ENCODE assay signal across 10 cellular contexts in genomic region chr17:40546497-40546896, GRCh38. TPM values are rescaled to one million over a fixed set of nuclear protein-coding genes. Genes with fewer than 3 reads are reported as not detected.
DNase-seq lines count a peak whose midpoint lies in the region; ATAC-seq and TF ChIP-seq lines count a peak whose summit lies in the region.
"Not testable (repeated sequence)": the region's sequence is repeated elsewhere in the genome, so short reads cannot be mapped to it uniquely, and the experiment has no call there.
"Had no signal": no experiment of that assay in that cellular context is flagged by ENCODE, and none has a peak within 500 bp of the region (broad histone marks: within the 10 kb centered on the region; RNA-seq: fewer than 3 reads in every experiment).

No MANE protein-coding gene starts in this region.

- DNase-seq in CD4-positive, CD25-positive, alpha-beta regulatory T cell; SJCRH30; activated CD8-positive, alpha-beta T cell treated with anti-CD3 and anti-CD28 coated beads, Interleukin-2, amount 10 ng/mL, durations not matched to agents 7 days and 5 days; activated naive CD4-positive, alpha-beta T cell treated with anti-CD3 and anti-CD28 coated beads, Interleukin-2, amount 10 ng/mL, durations not matched to agents 7 days and 5 days; naive thymus-derived CD8-positive, alpha-beta T cell: not testable (repeated sequence)

- H3K27ac Mint-ChIP-seq in CD4-positive, CD25-positive, alpha-beta regulatory T cell = peak overlapping the region in 2 of 3 donors; percentile 29 to 86
- H3K27ac Mint-ChIP-seq in activated CD8-positive, alpha-beta T cell treated with anti-CD3 and anti-CD28 coated beads, Interleukin-2, amount 10 ng/mL, durations not matched to agents 7 days and 5 days = peak overlapping the region; percentile 73
- H3K27ac Mint-ChIP-seq in activated naive CD4-positive, alpha-beta T cell treated with anti-CD3 and anti-CD28 coated beads, Interleukin-2, amount 10 ng/mL, durations not matched to agents 7 days and 5 days = peak overlapping the region; percentile 88
- peak overlapping the region; percentile 85 to 97 (median 90) for H3K27ac Mint-ChIP-seq in brain
- peak overlapping the region; percentile 40 to 95 (median 82) for H3K27ac Mint-ChIP-seq in naive thymus-derived CD8-positive, alpha-beta T cell
- peak overlapping the region; percentile 71 for H3K27ac Mint-ChIP-seq in stimulated activated naive CD8-positive, alpha-beta T cell treated with anti-CD3 and anti-CD28 coated beads, Interleukin-15, Interleukin-2, amounts not matched to agents 100 ng/mL and 50 ng/mL, for 24 hours

- H3K4me3 Mint-ChIP-seq in CD4-positive, CD25-positive, alpha-beta regulatory T cell = peak overlapping the region in 2 of 4 donors; percentile 16 to 30
- H3K4me3 Mint-ChIP-seq in activated CD8-positive, alpha-beta T cell treated with anti-CD3 and anti-CD28 coated beads, Interleukin-2, amount 10 ng/mL, durations not matched to agents 7 days and 5 days = peak overlapping the region; percentile 23
- H3K4me3 Mint-ChIP-seq in activated naive CD4-positive, alpha-beta T cell treated with anti-CD3 and anti-CD28 coated beads, Interleukin-2, amount 10 ng/mL, durations not matched to agents 7 days and 5 days; brain; stimulated activated naive CD8-positive, alpha-beta T cell treated with anti-CD3 and anti-CD28 coated beads, Interleukin-15, Interleukin-2, amounts not matched to agents 100 ng/mL and 50 ng/mL, for 24 hours: not testable (repeated sequence)
- peak overlapping the region in 5 of 10 donors; percentile 19 to 44 (median 24) for H3K4me3 Mint-ChIP-seq in naive thymus-derived CD8-positive, alpha-beta T cell

- POLR2A ChIA-PET in HEK293 (lab: Yijun Ruan, JAX) = interaction anchor here (0.6 kb wide), 1 partner anchor 70 kb away, joined by 3 read pairs; no protein-coding TSS in a partner anchor
- POLR2A ChIA-PET in activated CD8-positive, alpha-beta T cell treated with anti-CD3 and anti-CD28 coated beads, Interleukin-2, amount 10 ng/mL, durations not matched to agents 7 days and 5 days (lab: Charles Lee) = interaction anchor here (1.9 to 19.8 kb wide), 3 partner anchors 11 to 129 kb away, joined by 7 to 328 read pairs (median 22); partner anchors contain the start of genes CCR7 and TOP2A
- POLR2A ChIA-PET in naive thymus-derived CD8-positive, alpha-beta T cell (lab: Charles Lee) = interaction anchor here (1.4 to 37.3 kb wide), 6 partner anchors 6 to 1142 kb away, joined by 7 to 2269 read pairs (median 652); partner anchors contain the start of genes CCR7, EIF1 and SMARCE1

- not testable (repeated sequence) for H3K9me3 ChIP-seq in CD4-positive, CD25-positive, alpha-beta regulatory T cell (ENCODE audit: control insufficient read depth in 2 of 2, low read length in 2 of 2); HEK293 (ENCODE audit: control insufficient read depth, insufficient read depth, low read depth, low read length); SJCRH30 (replicated peaks)

- not testable (repeated sequence) for H3K9me3 Mint-ChIP-seq in CD4-positive, CD25-positive, alpha-beta regulatory T cell; activated CD8-positive, alpha-beta T cell treated with anti-CD3 and anti-CD28 coated beads, Interleukin-2, amount 10 ng/mL, durations not matched to agents 7 days and 5 days (ENCODE audit: insufficient read depth); activated naive CD4-positive, alpha-beta T cell treated with anti-CD3 and anti-CD28 coated beads, Interleukin-2, amount 10 ng/mL, durations not matched to agents 7 days and 5 days; naive thymus-derived CD8-positive, alpha-beta T cell; stimulated activated naive CD8-positive, alpha-beta T cell treated with anti-CD3 and anti-CD28 coated beads, Interleukin-15, Interleukin-2, amounts not matched to agents 100 ng/mL and 50 ng/mL, for 24 hours
- peaks cover 0 to 10% (median 0%) of the 10 kb centered on the region in 5 experiments for H3K9me3 Mint-ChIP-seq in brain

- not testable (repeated sequence) for ATAC-seq in CD4-positive, CD25-positive, alpha-beta regulatory T cell (ENCODE audit: low read depth in 2 of 2); activated CD8-positive, alpha-beta T cell treated with anti-CD3 and anti-CD28 coated beads, Interleukin-2, amount 10 ng/mL, durations not matched to agents 7 days and 5 days; naive thymus-derived CD8-positive, alpha-beta T cell

- H3K27me3 ChIP-seq in CD4-positive, CD25-positive, alpha-beta regulatory T cell (ENCODE audit: control insufficient read depth, insufficient read depth, low read length); SJCRH30: not testable (repeated sequence)

- H3K27ac ChIP-seq in CD4-positive, CD25-positive, alpha-beta regulatory T cell (ENCODE audit: insufficient read depth, low read length, poor library complexity, severe bottlenecking); HEK293 (ENCODE audit: extremely low read depth, low read depth, low read length): not testable (repeated sequence)
- peak overlapping the region; percentile 84 for H3K27ac ChIP-seq in SJCRH30

- H3K27me3 Mint-ChIP-seq in CD4-positive, CD25-positive, alpha-beta regulatory T cell; activated CD8-positive, alpha-beta T cell treated with anti-CD3 and anti-CD28 coated beads, Interleukin-2, amount 10 ng/mL, durations not matched to agents 7 days and 5 days (ENCODE audit: low read depth); activated naive CD4-positive, alpha-beta T cell treated with anti-CD3 and anti-CD28 coated beads, Interleukin-2, amount 10 ng/mL, durations not matched to agents 7 days and 5 days; brain; naive thymus-derived CD8-positive, alpha-beta T cell; stimulated activated naive CD8-positive, alpha-beta T cell treated with anti-CD3 and anti-CD28 coated beads, Interleukin-15, Interleukin-2, amounts not matched to agents 100 ng/mL and 50 ng/mL, for 24 hours: not testable (repeated sequence)

- H3K4me3 ChIP-seq in CD4-positive, CD25-positive, alpha-beta regulatory T cell (ENCODE audit: low read depth, low read length); HEK293 (ENCODE audit: low read depth, low read length); SJCRH30: not testable (repeated sequence)

- not testable (repeated sequence) for TF ChIP-seq CTCF in HEK293 (tag by site-specific recombination; IDR thresholded peaks at IDR 0.05); brain (conservative IDR thresholded peaks at IDR 0.05)

- H3K36me3 ChIP-seq in CD4-positive, CD25-positive, alpha-beta regulatory T cell (ENCODE audit: control insufficient read depth, insufficient read depth, low read length); HEK293 (ENCODE audit: control insufficient read depth in 2 of 2, insufficient read depth in 1 of 2, low read length in 2 of 2); SJCRH30: not testable (repeated sequence)

- H3K4me1 Mint-ChIP-seq in CD4-positive, CD25-positive, alpha-beta regulatory T cell = peaks cover 3 to 86% (median 54%) of the 10 kb centered on the region in 4 donors
- H3K4me1 Mint-ChIP-seq in activated CD8-positive, alpha-beta T cell treated with anti-CD3 and anti-CD28 coated beads, Interleukin-2, amount 10 ng/mL, durations not matched to agents 7 days and 5 days (ENCODE audit: low read depth) = peaks cover 91% of the 10 kb centered on the region
- H3K4me1 Mint-ChIP-seq in activated naive CD4-positive, alpha-beta T cell treated with anti-CD3 and anti-CD28 coated beads, Interleukin-2, amount 10 ng/mL, durations not matched to agents 7 days and 5 days = peaks cover 92% of the 10 kb centered on the region
- H3K4me1 Mint-ChIP-seq in brain = peaks cover 83% of the 10 kb centered on the region
- peaks cover 48 to 93% (median 88%) of the 10 kb centered on the region in 4 donors for H3K4me1 Mint-ChIP-seq in naive thymus-derived CD8-positive, alpha-beta T cell
- peaks cover 92% of the 10 kb centered on the region for H3K4me1 Mint-ChIP-seq in stimulated activated naive CD8-positive, alpha-beta T cell treated with anti-CD3 and anti-CD28 coated beads, Interleukin-15, Interleukin-2, amounts not matched to agents 100 ng/mL and 50 ng/mL, for 24 hours (ENCODE audit: low read depth)

- H3K36me3 Mint-ChIP-seq in CD4-positive, CD25-positive, alpha-beta regulatory T cell; brain; naive thymus-derived CD8-positive, alpha-beta T cell; stimulated activated naive CD8-positive, alpha-beta T cell treated with anti-CD3 and anti-CD28 coated beads, Interleukin-15, Interleukin-2, amounts not matched to agents 100 ng/mL and 50 ng/mL, for 24 hours (ENCODE audit: low read depth): not testable (repeated sequence)
- H3K36me3 Mint-ChIP-seq in activated CD8-positive, alpha-beta T cell treated with anti-CD3 and anti-CD28 coated beads, Interleukin-2, amount 10 ng/mL, durations not matched to agents 7 days and 5 days (ENCODE audit: low read depth) = peaks cover 27% of the 10 kb centered on the region
- peaks cover 18% of the 10 kb centered on the region for H3K36me3 Mint-ChIP-seq in activated naive CD4-positive, alpha-beta T cell treated with anti-CD3 and anti-CD28 coated beads, Interleukin-2, amount 10 ng/mL, durations not matched to agents 7 days and 5 days

- CTCF ChIA-PET in HEK293 (lab: Yijun Ruan, JAX) = interaction anchor here (1.6 to 11.3 kb wide), 3 partner anchors 13 to 1003 kb away, joined by 4 to 103 read pairs (median 76); no protein-coding TSS in a partner anchor
- CTCF ChIA-PET in activated CD8-positive, alpha-beta T cell treated with anti-CD3 and anti-CD28 coated beads, Interleukin-2, amount 10 ng/mL, durations not matched to agents 7 days and 5 days (lab: Charles Lee) = interaction anchor here (1.0 to 26.8 kb wide), 4 partner anchors 4 to 130 kb away, joined by 3 to 618 read pairs (median 311); partner anchors contain the start of gene CCR7
- CTCF ChIA-PET in activated naive CD4-positive, alpha-beta T cell treated with anti-CD3 and anti-CD28 coated beads, Interleukin-2, amount 10 ng/mL, durations not matched to agents 7 days and 5 days (lab: Charles Lee) = interaction anchor here (3.1 kb wide), 1 partner anchor 13 kb away, joined by 22 read pairs; no protein-coding TSS in a partner anchor

- H3K4me1 ChIP-seq in CD4-positive, CD25-positive, alpha-beta regulatory T cell (ENCODE audit: control insufficient read depth, insufficient read depth, low read length, poor library complexity, severe bottlenecking) = peaks cover 71% of the 10 kb centered on the region
- H3K4me1 ChIP-seq in HEK293 (ENCODE audit: control insufficient read depth, insufficient read depth, low read length) = not testable (repeated sequence)
- H3K4me1 ChIP-seq in SJCRH30 = peaks cover 73% of the 10 kb centered on the region

RNA-seq across cellular contexts. Expression of gene CCR7, which starts 18.8 kb away (rescaled TPM):
- 192 TPM for total RNA-seq in CD4-positive, CD25-positive, alpha-beta regulatory T cell
- 100 to 1,000 TPM; 351 to 828 (median 609) TPM for polyA plus RNA-seq in CD4-positive, CD25-positive, alpha-beta regulatory T cell
- total RNA-seq in SJCRH30 (2014; rRNA removed; shearing (Covaris generic)) = 0.05 TPM in 1 of 2 replicates, not detected in the other
- 100 to 1,000 TPM; 171 to 173 TPM for total RNA-seq in activated CD8-positive, alpha-beta T cell treated with anti-CD3 and anti-CD28 coated beads, Interleukin-2, amount 10 ng/mL, durations not matched to agents 7 days and 5 days
- polyA plus RNA-seq in brain (ENCODE audit: insufficient read depth, low read depth, low replicate concordance) = not detected
- total RNA-seq in naive thymus-derived CD8-positive, alpha-beta T cell = 100 to 1,000 TPM; 571 to 574 TPM
- polyA plus RNA-seq in naive thymus-derived CD8-positive, alpha-beta T cell = 1,000 to 10,000 TPM in 2 of 3 donors, 100 to 1,000 TPM in 1; 897 to 2,008 (median 1,531) TPM
- total RNA-seq: M059J had no signal

RNA-seq across cellular contexts. Expression of gene TNS4, which starts 45.1 kb away (rescaled TPM):
- total RNA-seq in CD4-positive, CD25-positive, alpha-beta regulatory T cell = 1.1 TPM
- polyA plus RNA-seq in CD4-positive, CD25-positive, alpha-beta regulatory T cell = under 1 TPM in 1 of 4 donors, not detected in 3; 0.16 TPM
- not detected in 2 replicates for total RNA-seq in SJCRH30 (2014; rRNA removed; shearing (Covaris generic))
- total RNA-seq in activated CD8-positive, alpha-beta T cell treated with anti-CD3 and anti-CD28 coated beads, Interleukin-2, amount 10 ng/mL, durations not matched to agents 7 days and 5 days = 1 to 10 TPM; 8.4 to 9.0 TPM
- not detected for polyA plus RNA-seq in brain (ENCODE audit: insufficient read depth, low read depth, low replicate concordance)
- not detected for total RNA-seq in naive thymus-derived CD8-positive, alpha-beta T cell
- polyA plus RNA-seq in naive thymus-derived CD8-positive, alpha-beta T cell = not detected
- total RNA-seq: M059J had no signal
- polyA plus RNA-seq: IgD-negative memory B cell had no signal

Comparison
In these comparisons a context has a peak if more than half of its experiments do, and no peak if none do; other contexts are left out.
1. RNA of gene CCR7, which starts 18.8 kb away (total RNA-seq): 571 to 574 TPM in naive thymus-derived CD8-positive, alpha-beta T cell, 192 TPM in CD4-positive, CD25-positive, alpha-beta regulatory T cell (single experiment) and 171 to 173 TPM in activated CD8-positive, alpha-beta T cell treated with anti-CD3 and anti-CD28 coated beads, Interleukin-2, amount 10 ng/mL, durations not matched to agents 7 days and 5 days; 0.05 TPM in SJCRH30; every median in the first group is over 100 times any median in the second.
2. Peak in every context shown above with its lines, with median percentiles within 50 percentile points of each other: H3K27ac Mint-ChIP-seq.